9 cellular contexts compared by ENCODE assay signal in genomic region chr5:56409331-56410190, GRCh38.
DNase-seq lines count a peak whose midpoint lies in the region; ATAC-seq, FAIRE-seq and TF ChIP-seq lines count a peak whose summit lies in the region.
"Had no signal": no experiment of that assay in that cellular context is flagged by ENCODE, and none has a peak within 500 bp of the region (broad histone marks: within the 10 kb centered on the region; RNA-seq: fewer than 3 reads in every experiment).

No MANE protein-coding gene starts in this region.

- no peaks in the 10 kb centered on the region for H3K79me2 ChIP-seq in ACC112 (ENCODE audit: control insufficient read depth, insufficient read depth, low read length, unreplicated experiment)

- CTCF ChIA-PET in activated CD8-positive, alpha-beta T cell treated with anti-CD3 and anti-CD28 coated beads, Interleukin-2, amount 10 ng/mL, durations not matched to agents 7 days and 5 days (lab: Charles Lee), result no interaction called here

- WGBS in body of pancreas, 2 donors, result 47 to 51% methylated on average over 13 of the region's 13 CpGs

- DNase-seq in HTR-8/SVneo (ENCODE audit: insufficient read length, low spot score), result peak; percentile 39
- peak in 3 of 4 donors; percentile 18 to 46 (median 39) for DNase-seq in body of pancreas
- DNase-seq in kidney tubule cell (ENCODE audit: low spot score), result peak; percentile 73
- no peak for DNase-seq in effector CD4-positive, alpha-beta T cell
- DNase-seq in activated CD8-positive, alpha-beta T cell treated with anti-CD3 and anti-CD28 coated beads, Interleukin-2, amount 10 ng/mL, durations not matched to agents 7 days and 5 days, result no peak
- DNase-seq: MM.1S had no signal

- H3K27me3 ChIP-seq in ACC112 (ENCODE audit: insufficient read depth, low read length) (no peaks in the 10 kb centered on the region), body of pancreas (no peaks in the 10 kb centered on the region)

- no peaks in the 10 kb centered on the region for H3K4me1 Mint-ChIP-seq in activated CD8-positive, alpha-beta T cell treated with anti-CD3 and anti-CD28 coated beads, Interleukin-2, amount 10 ng/mL, durations not matched to agents 7 days and 5 days (ENCODE audit: low read depth)

- H3K9me3 Mint-ChIP-seq in activated CD8-positive, alpha-beta T cell treated with anti-CD3 and anti-CD28 coated beads, Interleukin-2, amount 10 ng/mL, durations not matched to agents 7 days and 5 days (ENCODE audit: insufficient read depth), result no peaks in the 10 kb centered on the region

- POLR2A ChIA-PET in activated CD8-positive, alpha-beta T cell treated with anti-CD3 and anti-CD28 coated beads, Interleukin-2, amount 10 ng/mL, durations not matched to agents 7 days and 5 days (lab: Charles Lee), result no interaction called here

- H3K36me3 ChIP-seq in ACC112 (ENCODE audit: insufficient read depth, low read length), result no peaks in the 10 kb centered on the region
- no peaks in the 10 kb centered on the region for H3K36me3 ChIP-seq in body of pancreas (replicated peaks in 1 of 2; ENCODE audit: insufficient read depth in 1 of 2, low read depth in 2 of 2)

- H3K4me1 ChIP-seq in ACC112 (ENCODE audit: control insufficient read depth, insufficient read depth, low read length, unreplicated experiment) (peaks cover 13% of the 10 kb centered on the region), body of pancreas (peaks cover 44% of the 10 kb centered on the region)

- no peak for TF ChIP-seq POLR2A in body of pancreas (IDR thresholded peaks at IDR 0.05)

- ATAC-seq in body of pancreas (peak; percentile 76), HG02884 (IDR thresholded peaks at IDR 0.05; ENCODE audit: unreplicated experiment) (no peak), GM21737 (IDR thresholded peaks at IDR 0.05; ENCODE audit: unreplicated experiment) (no peak)
- no peak for ATAC-seq in activated CD8-positive, alpha-beta T cell treated with anti-CD3 and anti-CD28 coated beads, Interleukin-2, amount 10 ng/mL, durations not matched to agents 7 days and 5 days

- no peak for FAIRE-seq in HTR-8/SVneo (lab: Jason Lieb, UNC)

- H3K27ac ChIP-seq in ACC112 (ENCODE audit: low read depth, low read length), result peak overlapping the region; percentile 17; the same call in 1 of the 2 replicates
- peak overlapping the region in 3 of 4 donors; percentile 32 to 76 (median 68) for H3K27ac ChIP-seq in body of pancreas

- no peak overlapping the region for H3K27ac Mint-ChIP-seq in activated CD8-positive, alpha-beta T cell treated with anti-CD3 and anti-CD28 coated beads, Interleukin-2, amount 10 ng/mL, durations not matched to agents 7 days and 5 days

- intact Hi-C loops in body of pancreas (cut with DNase I), result no loop called here

- no peak for TF ChIP-seq CTCF in body of pancreas (IDR thresholded peaks at IDR 0.05)

- H3K36me3 Mint-ChIP-seq in activated CD8-positive, alpha-beta T cell treated with anti-CD3 and anti-CD28 coated beads, Interleukin-2, amount 10 ng/mL, durations not matched to agents 7 days and 5 days (ENCODE audit: low read depth), result no peaks in the 10 kb centered on the region

- H3K4me3 Mint-ChIP-seq in activated CD8-positive, alpha-beta T cell treated with anti-CD3 and anti-CD28 coated beads, Interleukin-2, amount 10 ng/mL, durations not matched to agents 7 days and 5 days, result no peak overlapping the region

- H3K4me3 ChIP-seq in ACC112 (ENCODE audit: low read depth, low read length) (no peak overlapping the region), body of pancreas (no peak overlapping the region)

- no peaks in the 10 kb centered on the region for H3K9me3 ChIP-seq in body of pancreas

- no peaks in the 10 kb centered on the region for H3K27me3 Mint-ChIP-seq in activated CD8-positive, alpha-beta T cell treated with anti-CD3 and anti-CD28 coated beads, Interleukin-2, amount 10 ng/mL, durations not matched to agents 7 days and 5 days (ENCODE audit: low read depth)

- no peak overlapping the region for H2AFZ ChIP-seq in ACC112 (ENCODE audit: low read length, unreplicated experiment)

Comparison
In these comparisons a context has a peak if more than half of its experiments do, and no peak if none do; other contexts are left out.
1. DNase-seq: peak in HTR-8/SVneo (single experiment), body of pancreas (3 of 4) and kidney tubule cell (single experiment); none in effector CD4-positive, alpha-beta T cell (single experiment) and activated CD8-positive, alpha-beta T cell treated with anti-CD3 and anti-CD28 coated beads, Interleukin-2, amount 10 ng/mL, durations not matched to agents 7 days and 5 days (single experiment).